ENCODE assay signal across 11 cellular contexts in the genomic region with DNA sequence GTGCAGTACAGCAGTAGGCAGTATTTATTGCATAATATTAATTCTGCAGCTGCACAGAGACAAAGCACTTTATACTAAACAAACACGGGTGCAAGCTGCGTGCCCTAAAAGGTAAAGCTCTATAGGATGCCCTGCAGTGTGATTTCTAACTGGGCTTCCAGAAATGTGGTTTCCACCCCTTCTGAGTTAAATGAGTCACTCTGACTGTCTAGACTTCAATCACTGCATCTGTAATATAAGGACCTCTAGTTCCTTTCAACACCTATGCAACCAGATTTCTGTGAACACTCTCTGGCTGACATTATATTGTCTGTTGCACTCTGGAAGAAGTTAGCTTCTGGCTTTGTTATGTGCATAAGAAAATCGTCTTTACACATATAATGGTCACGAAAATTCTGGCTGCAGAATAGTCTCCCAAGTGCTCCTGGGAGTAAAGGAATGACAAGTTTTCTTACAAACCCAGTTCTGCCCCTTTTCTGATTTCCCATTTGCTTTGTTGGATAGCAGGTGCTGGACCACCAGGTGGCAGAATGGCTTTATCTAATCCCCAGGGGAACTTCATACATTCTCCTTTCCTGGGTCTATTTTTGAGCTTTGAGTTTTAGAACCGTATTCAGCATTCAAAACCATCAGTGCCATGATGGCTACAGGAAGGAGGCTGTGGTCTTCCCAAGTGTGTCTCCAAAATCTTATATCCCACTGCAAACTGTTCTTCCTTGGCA.
A peak's percentile ranks its signal among the peaks of the same experiment; 100 is the strongest.
DNase-seq lines count a peak whose midpoint lies in the region; ATAC-seq, FAIRE-seq and TF ChIP-seq lines count a peak whose summit lies in the region.
"Had no signal": no experiment of that assay in that cellular context is flagged by ENCODE, and none has a peak within 500 bp of the region (broad histone marks: within the 10 kb centered on the region; RNA-seq: fewer than 3 reads in every experiment).

No MANE protein-coding gene starts in this region.

- no peaks in the 10 kb centered on the region for H3K4me1 ChIP-seq in pancreas

- H3K27me3 ChIP-seq in pancreas: no peaks in the 10 kb centered on the region

- TF ChIP-seq CTCF in RWPE1 (conservative IDR thresholded peaks at IDR 0.05; ENCODE audit: low read depth) (0 out of 2 replicates have a peak, but pooled peaks have one; percentile 9), pancreas (IDR thresholded peaks at IDR 0.05) (no peak)

- POLR2A ChIA-PET in RWPE1 (lab: Yijun Ruan, JAX; ENCODE audit: low non-redundant PET): no interaction called here

- CTCF ChIA-PET in RWPE1 (lab: Yijun Ruan, JAX): no interaction called here

- WGBS in pancreas, 2 donors: 27 to 34% methylated on average over 5 of the region's 5 CpGs

- H3K4me3 ChIP-seq in pancreas: no peak overlapping the region

- intact Hi-C loops in pancreas (cut with DNase I): no loop called here

- H3K36me3 ChIP-seq in pancreas: no peaks in the 10 kb centered on the region

- DNase-seq in COR-L47 (lab: John Stamatoyannopoulos, UW): peak; percentile 75
- peak; percentile 12 for DNase-seq in HuH-7.5 (ENCODE audit: low spot score)
- DNase-seq in RWPE1 (ENCODE audit: low spot score): peak; percentile 3
- DNase-seq in iris pigment epithelial cell (ENCODE audit: low read depth): peak; percentile 12
- DNase-seq in GF-D8 (lab: John Stamatoyannopoulos, UW): no peak
- no peak for DNase-seq in pancreas
- DNase-seq: activated CD4-positive, alpha-beta T cell treated with anti-CD3 and anti-CD28 coated beads for 4 hours; NCI-H1092 had no signal

- H3K27ac ChIP-seq in RWPE1: no peak overlapping the region
- H3K27ac ChIP-seq in pancreas: no peak overlapping the region

- H3K9me3 ChIP-seq in pancreas: no peaks in the 10 kb centered on the region

- no peak for ATAC-seq in HG03097 (IDR thresholded peaks at IDR 0.05; ENCODE audit: low FRiP score, unreplicated experiment)
- ATAC-seq in HG03571 (IDR thresholded peaks at IDR 0.05; ENCODE audit: unreplicated experiment): no peak
- ATAC-seq in pancreas: no peak

- FAIRE-seq in pancreas (lab: Jason Lieb, UNC): no peak
- FAIRE-seq: H54 had no signal

Comparison
In these comparisons a context has a peak if more than half of its experiments do, and no peak if none do; other contexts are left out.
1. DNase-seq: peak in COR-L47 (single experiment), HuH-7.5 (single experiment), RWPE1 (single experiment) and iris pigment epithelial cell (single experiment); none in GF-D8 (single experiment) and pancreas (0 of 6).